Comparison of ENCODE assay signal across 11 cellular contexts in genomic region chr3:16723994-16724393, GRCh38.
DNase-seq lines count a peak whose midpoint lies in the region; ATAC-seq and TF ChIP-seq lines count a peak whose summit lies in the region.
"Had no signal": no experiment of that assay in that cellular context is flagged by ENCODE, and none has a peak within 500 bp of the region (broad histone marks: within the 10 kb centered on the region; RNA-seq: fewer than 3 reads in every experiment).

No MANE protein-coding gene starts in this region.

- H2BK5ac ChIP-seq in mesendoderm (ENCODE audit: low read length): no peak overlapping the region

- no peaks in the 10 kb centered on the region for H3K27me3 ChIP-seq in brain microvascular endothelial cell (replicated peaks)
- H3K27me3 ChIP-seq in mesendoderm (ENCODE audit: insufficient read depth, low read length, poor library complexity): peaks cover 1% of the 10 kb centered on the region

- no peaks in the 10 kb centered on the region for H3K79me2 ChIP-seq in mesendoderm (ENCODE audit: control insufficient read depth, insufficient read depth, low read length)

- no peaks in the 10 kb centered on the region for H3K27me3 Mint-ChIP-seq in activated CD4-positive, alpha-beta memory T cell treated with anti-CD3 and anti-CD28 coated beads, Interleukin-2, amount 10 ng/mL, durations not matched to agents 7 days and 5 days

- no peak overlapping the region for H3K56ac ChIP-seq in mesendoderm (ENCODE audit: low read length)

- H3K4me3 ChIP-seq in brain microvascular endothelial cell (ENCODE audit: low read depth, low read length) (no peak overlapping the region), mesendoderm (ENCODE audit: low read length) (no peak overlapping the region)
- H3K4me3 ChIP-seq: prostate gland had no signal

- H3K4me2 ChIP-seq in mesendoderm (ENCODE audit: low read length): no peak overlapping the region

- no peak overlapping the region for H3K4me3 Mint-ChIP-seq in activated CD4-positive, alpha-beta memory T cell treated with anti-CD3 and anti-CD28 coated beads, Interleukin-2, amount 10 ng/mL, durations not matched to agents 7 days and 5 days
- H3K4me3 Mint-ChIP-seq: activated naive CD8-positive, alpha-beta T cell had no signal

- no peak for ATAC-seq in activated CD4-positive, CD25-positive, alpha-beta regulatory T cell treated with anti-CD3 and anti-CD28 coated beads, Interleukin-2, amount 50 U/mL, for 24 hours

- POLR2A ChIA-PET in activated CD4-positive, alpha-beta memory T cell treated with anti-CD3 and anti-CD28 coated beads, Interleukin-2, amount 10 ng/mL, durations not matched to agents 7 days and 5 days (lab: Charles Lee): no interaction called here

- no peaks in the 10 kb centered on the region for H3K4me1 Mint-ChIP-seq in activated CD4-positive, alpha-beta memory T cell treated with anti-CD3 and anti-CD28 coated beads, Interleukin-2, amount 10 ng/mL, durations not matched to agents 7 days and 5 days

- no peak overlapping the region for H4K8ac ChIP-seq in mesendoderm (ENCODE audit: low read depth, low read length)

- no CpG with 5 or more reads among the region's 2 CpGs for WGBS in mesendoderm (ENCODE audit: extremely low coverage, insufficient coverage, low lambda C conversion rate)

- CTCF ChIA-PET in activated CD4-positive, alpha-beta memory T cell treated with anti-CD3 and anti-CD28 coated beads, Interleukin-2, amount 10 ng/mL, durations not matched to agents 7 days and 5 days (lab: Charles Lee): interaction anchor here (0.9 kb wide), 1 partner anchor 17 kb away, joined by 3 read pairs; no protein-coding TSS in a partner anchor

- H4K5ac ChIP-seq in mesendoderm (ENCODE audit: low read length): no peak overlapping the region

- H3K36me3 ChIP-seq in brain microvascular endothelial cell (replicated peaks): no peaks in the 10 kb centered on the region
- no peaks in the 10 kb centered on the region for H3K36me3 ChIP-seq in mesendoderm (ENCODE audit: control insufficient read depth, insufficient read depth, low read length)
- H3K36me3 ChIP-seq: prostate gland had no signal

- H3K23ac ChIP-seq in mesendoderm (ENCODE audit: low read length): no peak overlapping the region

- no peaks in the 10 kb centered on the region for H3K4me1 ChIP-seq in mesendoderm (ENCODE audit: control insufficient read depth, low read depth, low read length)
- H3K4me1 ChIP-seq: prostate gland had no signal

- no peak overlapping the region for H2AK5ac ChIP-seq in mesendoderm (ENCODE audit: low read length)

- peak; percentile 62 for DNase-seq in ELR (ENCODE audit: low read depth)
- peak; percentile 30 for DNase-seq in KBM-7
- DNase-seq in brain microvascular endothelial cell: peak; percentile 62
- DNase-seq in mesendoderm: peak; percentile 95
- no peak for DNase-seq in DMS114 treated with DMSO at 0.1 percent for 48 hours (lab: John Stamatoyannopoulos, UW; ENCODE audit: unreplicated experiment)
- no peak for DNase-seq in activated CD4-positive, alpha-beta memory T cell treated with anti-CD3 and anti-CD28 coated beads, Interleukin-2, amount 10 ng/mL, durations not matched to agents 7 days and 5 days
- DNase-seq in activated CD8-positive, alpha-beta memory T cell treated with anti-CD3 and anti-CD28 coated beads for 24 hours: no peak
- DNase-seq: NCI-H345 had no signal

- H3K4ac ChIP-seq in mesendoderm (ENCODE audit: low read depth, low read length): no peak overlapping the region

- H3K27ac ChIP-seq in brain microvascular endothelial cell (no peak overlapping the region), mesendoderm (ENCODE audit: low read depth, low read length) (no peak overlapping the region)
- H3K27ac ChIP-seq: prostate gland had no signal

- no peak overlapping the region for H3K9ac ChIP-seq in mesendoderm (ENCODE audit: low read length)

- H3K18ac ChIP-seq in mesendoderm (ENCODE audit: low read length): no peak overlapping the region

- in situ Hi-C loops in KBM-7 (cut with MboI; ENCODE audit: low pct_unique_long_range_greater_than_20kb, low sequenced_read_pairs) (no loop called here), brain microvascular endothelial cell (cut with HindIII; ENCODE audit: low pct_ligation_motif_present, low sequenced_read_pairs) (no loop called here)

- no peak overlapping the region for H3K27ac Mint-ChIP-seq in activated CD4-positive, alpha-beta memory T cell treated with anti-CD3 and anti-CD28 coated beads, Interleukin-2, amount 10 ng/mL, durations not matched to agents 7 days and 5 days
- H3K27ac Mint-ChIP-seq: activated naive CD8-positive, alpha-beta T cell had no signal

- no peak overlapping the region for H2BK15ac ChIP-seq in mesendoderm (replicated peaks; ENCODE audit: low read depth)

- peak; percentile 60 for TF ChIP-seq CTCF in brain microvascular endothelial cell (IDR thresholded peaks at IDR 0.05; ENCODE audit: low read depth, low read length, missing control alignments)

- H2BK120ac ChIP-seq in mesendoderm (ENCODE audit: low read depth, low read length): no peak overlapping the region

- peaks cover 6% of the 10 kb centered on the region for H3K9me3 Mint-ChIP-seq in activated CD4-positive, alpha-beta memory T cell treated with anti-CD3 and anti-CD28 coated beads, Interleukin-2, amount 10 ng/mL, durations not matched to agents 7 days and 5 days

- H3K79me1 ChIP-seq in mesendoderm (ENCODE audit: low read length): no peaks in the 10 kb centered on the region

- H3K36me3 Mint-ChIP-seq in activated CD4-positive, alpha-beta memory T cell treated with anti-CD3 and anti-CD28 coated beads, Interleukin-2, amount 10 ng/mL, durations not matched to agents 7 days and 5 days (ENCODE audit: low read depth): no peaks in the 10 kb centered on the region

Comparison
In these comparisons a context has a peak if more than half of its experiments do, and no peak if none do; other contexts are left out.
1. DNase-seq: peak in ELR (single experiment), KBM-7 (single experiment), brain microvascular endothelial cell (single experiment) and mesendoderm (single experiment); none in DMS114 treated with DMSO at 0.1 percent for 48 hours (single experiment), activated CD4-positive, alpha-beta memory T cell treated with anti-CD3 and anti-CD28 coated beads, Interleukin-2, amount 10 ng/mL, durations not matched to agents 7 days and 5 days (single experiment) and activated CD8-positive, alpha-beta memory T cell treated with anti-CD3 and anti-CD28 coated beads for 24 hours (single experiment).